In the genomic region with DNA sequence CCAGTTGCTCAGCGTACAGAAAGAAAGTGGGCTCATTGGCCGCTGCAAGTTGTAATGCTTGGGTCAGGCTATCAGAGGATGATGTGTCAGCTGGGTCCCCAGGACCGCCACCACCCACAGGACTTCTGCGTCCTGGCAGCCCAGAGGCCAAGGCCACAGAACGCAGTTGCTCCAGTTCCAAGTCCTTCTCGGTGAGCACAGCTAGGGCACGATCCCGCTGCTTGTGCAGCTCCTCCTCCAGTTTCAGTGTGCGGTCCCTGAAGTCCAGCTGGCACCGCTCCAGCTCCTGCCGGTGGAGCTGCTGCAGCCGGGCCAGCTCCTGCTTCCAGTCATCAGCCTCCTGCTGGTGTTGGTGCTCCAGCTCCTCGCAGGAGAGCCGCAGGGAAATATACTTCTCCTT, we compare ENCODE assay signal across 19 cellular contexts. TPM values are rescaled to one million over a fixed set of nuclear protein-coding genes. Genes with fewer than 3 reads are reported as not detected.
DNase-seq lines count a peak whose midpoint lies in the region; ATAC-seq, FAIRE-seq and TF ChIP-seq lines count a peak whose summit lies in the region.
"Had no signal": no experiment of that assay in that cellular context is flagged by ENCODE, and none has a peak within 500 bp of the region (broad histone marks: within the 10 kb centered on the region; RNA-seq: fewer than 3 reads in every experiment).

No MANE protein-coding gene starts in this region.

- TF ChIP-seq POLR2A in HepG2 (IDR thresholded peaks at IDR 0.05; ENCODE audit: insufficient read depth in 1 of 2, low read depth in 2 of 2, low read length in 2 of 2), result no peak

- no peaks in the 10 kb centered on the region; the same call in 1 of the 2 replicates for H4K20me1 ChIP-seq in HepG2 (ENCODE audit: insufficient read depth, low read length)

- DNase-seq in NCI-H2227 (lab: John Stamatoyannopoulos, UW; ENCODE audit: unreplicated experiment) (peak; percentile 43), NCI-H2227 treated with DMSO at 0.1 percent for 48 hours (lab: John Stamatoyannopoulos, UW) (no peak), cerebellar nuclear complex (lab: John Stamatoyannopoulos, UW) (peak; percentile 11 to 39), HepG2 (ENCODE audit: low spot score) (peak; percentile 70), substantia nigra (lab: John Stamatoyannopoulos, UW) (peak in 29 of 49 donors; percentile 2 to 92 (median 31)), NCI-H187 (lab: John Stamatoyannopoulos, UW) (no peak), NCI-H1048 (lab: John Stamatoyannopoulos, UW) (no peak), germinal center (ENCODE audit: low spot score) (no peak)
- DNase-seq: activated CD4-positive, alpha-beta T cell treated with anti-CD3 and anti-CD28 coated beads, Interleukin-2, amount 50 U/mL, for 48 hours; COR-L47; esophagus squamous epithelium; Karpas-422; NCI-H1694 treated with DMSO at 0.1 percent for 48 hours; SHP77 treated with DMSO at 0.1 percent for 48 hours had no signal

- no peak overlapping the region for H3K9ac ChIP-seq in HepG2 (ENCODE audit: insufficient read depth, low read depth, low read length)

- H3K27me3 ChIP-seq in HepG2 (ENCODE audit: control insufficient read depth in 1 of 2, insufficient read depth in 2 of 2, low read length in 2 of 2), result no peaks in the 10 kb centered on the region; a peak in 1 of 5 replicates
- H3K27me3 ChIP-seq: esophagus squamous epithelium had no signal

- FAIRE-seq in HepG2 (lab: Jason Lieb, UNC), result peak; percentile 90
- FAIRE-seq: A204.1 had no signal

- CTCF ChIA-PET in HepG2 (lab: Yijun Ruan, JAX; ENCODE audit: low intra/inter-chr PET ratio, low total read pairs), result no interaction called here

- POLR2A ChIA-PET in HepG2 (lab: Yijun Ruan, JAX), result interaction anchor here (0.7 to 0.9 kb wide), 4 partner anchors 22 to 190 kb away, joined by 3 to 4 read pairs (median 3); a partner anchor contains a TSS

- H3K9me3 ChIP-seq in HepG2 (ENCODE audit: low read length), result no peaks in the 10 kb centered on the region
- H3K9me3 ChIP-seq: esophagus squamous epithelium had no signal

- H3K4me2 ChIP-seq in HepG2 (ENCODE audit: low read depth, low read length), result peak overlapping the region; percentile 59

- peak; percentile 37 for TF ChIP-seq CTCF in HepG2 (CRISPR knock-in tag; IDR thresholded peaks at IDR 0.05)

- H3K27ac ChIP-seq in HepG2 (ENCODE audit: extremely low read length, insufficient read depth, low read length) (peak overlapping the region; percentile 53), substantia nigra (ENCODE audit: low read depth, low read length, poor library complexity, severe bottlenecking) (no peak overlapping the region)
- H3K27ac ChIP-seq: coronary artery, esophagus squamous epithelium had no signal

- intact Hi-C loops in HepG2 (cut with micrococcal nuclease; ENCODE audit: unreplicated experiment), result loop anchor here (10.0 kb wide), 2 partner anchors 72 to 188 kb away; a partner anchor contains a TSS

- H2AFZ ChIP-seq in HepG2 (ENCODE audit: low read length), result no peak overlapping the region

- no TSS peak for BruUV-seq in HepG2 (replicated peaks; lab: Mats Ljungman, UMichigan)

- peaks cover 13% of the 10 kb centered on the region for H3K79me2 ChIP-seq in HepG2 (ENCODE audit: insufficient read depth, low read length)

- peak in 1 of 2 experiments; percentile 4; a peak in 1 of 4 replicates for TF ChIP-seq EP300 in HepG2 (IDR thresholded peaks at IDR 0.05; ENCODE audit: low read depth in 2 of 2, low read length in 2 of 2)
- TF ChIP-seq EP300 in HepG2 (CRISPR knock-in tag; IDR thresholded peaks at IDR 0.05; ENCODE audit: borderline replicate concordance), result no peak

- TF ChIP-seq RAD21 in HepG2 (CRISPR knock-in tag; IDR thresholded peaks at IDR 0.05), result peak; percentile 28; the same call in 1 of the 2 replicates

- in situ Hi-C loops in HepG2 (cut with HindIII; ENCODE audit: extremely low pct_ligation_motif_present, low pct_unique_long_range_greater_than_20kb), result no loop called here

- peaks cover 60% of the 10 kb centered on the region for H3K4me1 ChIP-seq in HepG2 (ENCODE audit: insufficient read depth, low read length)

- WGBS in HepG2 (ENCODE audit: low lambda C conversion rate), result 60% methylated on average over 1 of the region's 14 CpGs

- H3K4me3 ChIP-seq in HepG2 (replicated peaks in 1 of 3; ENCODE audit: insufficient read depth in 1 of 3, low read depth in 2 of 3, low read length in 3 of 3), result peak overlapping the region in 1 of 3 experiments; percentile 21; a peak in 1 of 6 replicates
- H3K4me3 ChIP-seq: coronary artery, esophagus squamous epithelium had no signal

- ATAC-seq in HepG2, result peak; percentile 80

- peaks cover 0 to 4% of the 10 kb centered on the region in 2 experiments; a peak in 3 of 5 replicates for H3K36me3 ChIP-seq in HepG2 (replicated peaks in 1 of 2; ENCODE audit: control insufficient read depth in 1 of 2, insufficient read depth in 2 of 2, low read length in 2 of 2)

RNA-seq across cellular contexts. Expression of a gene that starts 3.0 kb away (rescaled TPM):
- total RNA-seq in HepG2 (2016; rRNA removed; fragmentation: Illumina TruSeq; extraction: Trizol), result 15.3 and 17.4 TPM in 2 replicates
- total RNA-seq in HepG2 (2016; cell fraction: cytosol; rRNA removed; fragmentation: Illumina TruSeq; extraction: Trizol; ENCODE audit: low read depth), result 1.1 and 1.3 TPM in 2 replicates
- total RNA-seq in HepG2 (2016; cell fraction: insoluble cytoplasmic fraction; rRNA removed; fragmentation: Illumina TruSeq; extraction: Trizol), result 15.1 and 16.2 TPM in 2 replicates
- total RNA-seq in HepG2 (2016; cell fraction: membrane; rRNA removed; fragmentation: Illumina TruSeq; extraction: Trizol), result 5.5 and 6.0 TPM in 2 replicates
- 11.1 and 12.7 TPM in 2 replicates for total RNA-seq in HepG2 (2016; cell fraction: nucleus; rRNA removed; fragmentation: Illumina TruSeq; extraction: Trizol)
- 2.5 and 3.7 TPM in 2 replicates for polyA plus RNA-seq in HepG2 (2011; rRNA removed)
- polyA plus RNA-seq in HepG2 (2011; cell fraction: cytosol; rRNA removed), result 2.9 and 3.6 TPM in 2 replicates
- 3.9 and 4.0 TPM in 2 replicates for polyA plus RNA-seq in HepG2 (2011; cell fraction: nucleus; rRNA removed)
- 6.1 and 8.3 TPM in 2 replicates for polyA plus RNA-seq in HepG2 (2012)
- polyA plus RNA-seq in HepG2 (2016; cell fraction: cytosol; fragmentation: Illumina TruSeq; extraction: Trizol; ENCODE audit: low read depth), result 0.40 and 0.53 TPM in 2 replicates
- 9.9 TPM in 2 replicates for polyA plus RNA-seq in HepG2 (2016; cell fraction: insoluble cytoplasmic fraction; fragmentation: Illumina TruSeq; extraction: Trizol; ENCODE audit: low read depth)
- 2.0 TPM in 2 replicates for polyA plus RNA-seq in HepG2 (2016; cell fraction: membrane; fragmentation: Illumina TruSeq; extraction: Trizol; ENCODE audit: low read depth)
- polyA plus RNA-seq in HepG2 (2016; cell fraction: nucleus; fragmentation: Illumina TruSeq; extraction: Trizol; ENCODE audit: insufficient read depth, low read depth), result 7.0 and 7.4 TPM in 2 replicates
- 9.4 and 12.7 TPM in 2 replicates for polyA minus RNA-seq in HepG2 (2011; rRNA and poly(A)+ RNA removed; ENCODE audit: low replicate concordance)
- polyA minus RNA-seq in HepG2 (2011; cell fraction: cytosol; rRNA and poly(A)+ RNA removed), result 4.7 and 7.7 TPM in 2 replicates
- 12.1 and 12.8 TPM in 2 replicates for polyA minus RNA-seq in HepG2 (2011; cell fraction: nucleus; rRNA and poly(A)+ RNA removed)

RNA-seq across cellular contexts. Expression of a gene that starts 5.8 kb away (rescaled TPM):
- 91.4 and 109 TPM in 2 replicates for total RNA-seq in HepG2 (2016; rRNA removed; fragmentation: Illumina TruSeq; extraction: Trizol)
- 58.0 and 67.8 TPM in 2 replicates for total RNA-seq in HepG2 (2016; cell fraction: cytosol; rRNA removed; fragmentation: Illumina TruSeq; extraction: Trizol; ENCODE audit: low read depth)
- total RNA-seq in HepG2 (2016; cell fraction: insoluble cytoplasmic fraction; rRNA removed; fragmentation: Illumina TruSeq; extraction: Trizol), result 93.2 and 123 TPM in 2 replicates
- 81.4 and 93.0 TPM in 2 replicates for total RNA-seq in HepG2 (2016; cell fraction: membrane; rRNA removed; fragmentation: Illumina TruSeq; extraction: Trizol)
- total RNA-seq in HepG2 (2016; cell fraction: nucleus; rRNA removed; fragmentation: Illumina TruSeq; extraction: Trizol), result 56.8 and 68.2 TPM in 2 replicates
- polyA plus RNA-seq in HepG2 (2011; rRNA removed), result 135 and 140 TPM in 2 replicates
- polyA plus RNA-seq in HepG2 (2011; cell fraction: cytosol; rRNA removed), result 137 and 195 TPM in 2 replicates
- polyA plus RNA-seq in HepG2 (2011; cell fraction: nucleus; rRNA removed), result 91.2 and 100 TPM in 2 replicates
- polyA plus RNA-seq in HepG2 (2012), result 62.4 and 85.6 TPM in 2 replicates
- 87.4 and 101 TPM in 2 replicates for polyA plus RNA-seq in HepG2 (2016; cell fraction: cytosol; fragmentation: Illumina TruSeq; extraction: Trizol; ENCODE audit: low read depth)
- polyA plus RNA-seq in HepG2 (2016; cell fraction: insoluble cytoplasmic fraction; fragmentation: Illumina TruSeq; extraction: Trizol; ENCODE audit: low read depth), result 119 and 134 TPM in 2 replicates
- 90.2 and 107 TPM in 2 replicates for polyA plus RNA-seq in HepG2 (2016; cell fraction: membrane; fragmentation: Illumina TruSeq; extraction: Trizol; ENCODE audit: low read depth)
- 144 and 151 TPM in 2 replicates for polyA plus RNA-seq in HepG2 (2016; cell fraction: nucleus; fragmentation: Illumina TruSeq; extraction: Trizol; ENCODE audit: insufficient read depth, low read depth)
- polyA minus RNA-seq in HepG2 (2011; rRNA and poly(A)+ RNA removed; ENCODE audit: low replicate concordance), result 60.5 and 88.3 TPM in 2 replicates
- 29.7 and 35.1 TPM in 2 replicates for polyA minus RNA-seq in HepG2 (2011; cell fraction: cytosol; rRNA and poly(A)+ RNA removed)
- 20.3 and 21.4 TPM in 2 replicates for polyA minus RNA-seq in HepG2 (2011; cell fraction: nucleus; rRNA and poly(A)+ RNA removed)

RNA-seq across cellular contexts. Expression of a gene that starts 11.2 kb away (rescaled TPM):
- total RNA-seq in HepG2 (2016; rRNA removed; fragmentation: Illumina TruSeq; extraction: Trizol), result 0.24 TPM in 1 of 2 replicates, not detected in the other
- 3.3 and 3.5 TPM in 2 replicates for total RNA-seq in HepG2 (2016; cell fraction: cytosol; rRNA removed; fragmentation: Illumina TruSeq; extraction: Trizol; ENCODE audit: low read depth)
- total RNA-seq in HepG2 (2016; cell fraction: insoluble cytoplasmic fraction; rRNA removed; fragmentation: Illumina TruSeq; extraction: Trizol), result 0.37 TPM in 1 of 2 replicates, not detected in the other
- total RNA-seq in HepG2 (2016; cell fraction: membrane; rRNA removed; fragmentation: Illumina TruSeq; extraction: Trizol), result not detected in 2 replicates
- total RNA-seq in HepG2 (2016; cell fraction: nucleus; rRNA removed; fragmentation: Illumina TruSeq; extraction: Trizol), result 0.97 and 1.4 TPM in 2 replicates
- 0.17 and 0.24 TPM in 2 replicates for polyA plus RNA-seq in HepG2 (2011; rRNA removed)
- polyA plus RNA-seq in HepG2 (2011; cell fraction: cytosol; rRNA removed), result 0.28 and 0.44 TPM in 2 replicates
- 0.29 and 0.54 TPM in 2 replicates for polyA plus RNA-seq in HepG2 (2011; cell fraction: nucleus; rRNA removed)
- not detected in 2 replicates for polyA plus RNA-seq in HepG2 (2012)
- polyA plus RNA-seq in HepG2 (2016; cell fraction: cytosol; fragmentation: Illumina TruSeq; extraction: Trizol; ENCODE audit: low read depth), result not detected in 2 replicates
- polyA plus RNA-seq in HepG2 (2016; cell fraction: insoluble cytoplasmic fraction; fragmentation: Illumina TruSeq; extraction: Trizol; ENCODE audit: low read depth), result not detected in 2 replicates
- not detected in 2 replicates for polyA plus RNA-seq in HepG2 (2016; cell fraction: membrane; fragmentation: Illumina TruSeq; extraction: Trizol; ENCODE audit: low read depth)
- not detected in 2 replicates for polyA plus RNA-seq in HepG2 (2016; cell fraction: nucleus; fragmentation: Illumina TruSeq; extraction: Trizol; ENCODE audit: insufficient read depth, low read depth)
- polyA minus RNA-seq in HepG2 (2011; rRNA and poly(A)+ RNA removed; ENCODE audit: low replicate concordance), result 1.0 and 1.8 TPM in 2 replicates
- polyA minus RNA-seq in HepG2 (2011; cell fraction: cytosol; rRNA and poly(A)+ RNA removed), result not detected in 2 replicates
- 1.9 and 2.7 TPM in 2 replicates for polyA minus RNA-seq in HepG2 (2011; cell fraction: nucleus; rRNA and poly(A)+ RNA removed)

RNA-seq across cellular contexts. Expression of a gene that starts 35.6 kb away (rescaled TPM):
- total RNA-seq in HepG2 (2016; rRNA removed; fragmentation: Illumina TruSeq; extraction: Trizol), result not detected in 2 replicates
- total RNA-seq in HepG2 (2016; cell fraction: cytosol; rRNA removed; fragmentation: Illumina TruSeq; extraction: Trizol; ENCODE audit: low read depth), result not detected in 2 replicates
- total RNA-seq in HepG2 (2016; cell fraction: insoluble cytoplasmic fraction; rRNA removed; fragmentation: Illumina TruSeq; extraction: Trizol), result not detected in 2 replicates
- not detected in 2 replicates for total RNA-seq in HepG2 (2016; cell fraction: membrane; rRNA removed; fragmentation: Illumina TruSeq; extraction: Trizol)
- total RNA-seq in HepG2 (2016; cell fraction: nucleus; rRNA removed; fragmentation: Illumina TruSeq; extraction: Trizol), result not detected in 2 replicates
- polyA plus RNA-seq in HepG2 (2011; rRNA removed), result not detected in 2 replicates
- polyA plus RNA-seq in HepG2 (2011; cell fraction: cytosol; rRNA removed), result not detected in 2 replicates
- not detected in 2 replicates for polyA plus RNA-seq in HepG2 (2011; cell fraction: nucleus; rRNA removed)
- polyA plus RNA-seq in HepG2 (2012), result not detected in 2 replicates
- polyA plus RNA-seq in HepG2 (2016; cell fraction: cytosol; fragmentation: Illumina TruSeq; extraction: Trizol; ENCODE audit: low read depth), result not detected in 2 replicates
- polyA plus RNA-seq in HepG2 (2016; cell fraction: insoluble cytoplasmic fraction; fragmentation: Illumina TruSeq; extraction: Trizol; ENCODE audit: low read depth), result not detected in 2 replicates
- polyA plus RNA-seq in HepG2 (2016; cell fraction: membrane; fragmentation: Illumina TruSeq; extraction: Trizol; ENCODE audit: low read depth), result not detected in 2 replicates
- polyA plus RNA-seq in HepG2 (2016; cell fraction: nucleus; fragmentation: Illumina TruSeq; extraction: Trizol; ENCODE audit: insufficient read depth, low read depth), result not detected in 2 replicates
- not detected in 2 replicates for polyA minus RNA-seq in HepG2 (2011; rRNA and poly(A)+ RNA removed; ENCODE audit: low replicate concordance)
- polyA minus RNA-seq in HepG2 (2011; cell fraction: cytosol; rRNA and poly(A)+ RNA removed), result not detected in 2 replicates
- polyA minus RNA-seq in HepG2 (2011; cell fraction: nucleus; rRNA and poly(A)+ RNA removed), result not detected in 2 replicates
- total RNA-seq: activated T-helper 2 cell treated with anti-CD3 and anti-CD28 coated beads, Interferon-gamma antibody, Interleukin-2, Interleukin-4, amounts not matched to agents 10 μg/mL and 5 μg/mL and 100 μg/mL, durations not matched to agents 14 hours and 24 hours and 36 hours; esophagus squamous epithelium; H4; mononuclear cell had no signal

Comparison
In these comparisons a context has a peak if more than half of its experiments do, and no peak if none do; other contexts are left out.
1. DNase-seq: peak in NCI-H2227 (single experiment), cerebellar nuclear complex (2 of 2), HepG2 (single experiment) and substantia nigra (29 of 49); none in NCI-H2227 treated with DMSO at 0.1 percent for 48 hours (single experiment), NCI-H187 (0 of 2), NCI-H1048 (single experiment) and germinal center (single experiment).